ENCODE assay signal across 8 cellular contexts in genomic region chr1:61141288-61142044, GRCh38. TPM values are rescaled to one million over a fixed set of nuclear protein-coding genes. Genes with fewer than 3 reads are reported as not detected.
DNase-seq lines count a peak whose midpoint lies in the region; ATAC-seq and TF ChIP-seq lines count a peak whose summit lies in the region.
"Had no signal": no experiment of that assay in that cellular context is flagged by ENCODE, and none has a peak within 500 bp of the region (broad histone marks: within the 10 kb centered on the region; RNA-seq: fewer than 3 reads in every experiment).

No MANE protein-coding gene starts in this region.

- H3K9me3 Mint-ChIP-seq in stimulated activated naive B cell treated with anti-CD40 and anti-IgM and Interleukin-4, amounts not matched to agents 10 μg/mL and 1 μg/mL and 100 μg/mL, for 72 hours = no peaks in the 10 kb centered on the region
- H3K9me3 Mint-ChIP-seq: neural crest cell had no signal

- H3K9me3 ChIP-seq in thoracic aorta = no peaks in the 10 kb centered on the region

- peak; percentile 73 for DNase-seq in LoVo (ENCODE audit: low spot score)
- peak; percentile 72 for DNase-seq in SHP77 (lab: John Stamatoyannopoulos, UW)
- DNase-seq in fibroblast of peridontal ligament (ENCODE audit: extremely low read depth) = peak; percentile 46
- no peak for DNase-seq in thoracic aorta (ENCODE audit: low spot score)
- DNase-seq in stimulated activated naive B cell treated with anti-CD40 and anti-IgM and Interleukin-4, amounts not matched to agents 10 μg/mL and 1 μg/mL and 100 μg/mL, for 72 hours = no peak

- no peaks in the 10 kb centered on the region for H3K27me3 Mint-ChIP-seq in stimulated activated naive B cell treated with anti-CD40 and anti-IgM and Interleukin-4, amounts not matched to agents 10 μg/mL and 1 μg/mL and 100 μg/mL, for 72 hours

- no peaks in the 10 kb centered on the region for H3K27me3 ChIP-seq in thoracic aorta (replicated peaks; ENCODE audit: insufficient read depth)

- no peaks in the 10 kb centered on the region for H3K36me3 ChIP-seq in thoracic aorta

- no peaks in the 10 kb centered on the region for H3K36me3 Mint-ChIP-seq in stimulated activated naive B cell treated with anti-CD40 and anti-IgM and Interleukin-4, amounts not matched to agents 10 μg/mL and 1 μg/mL and 100 μg/mL, for 72 hours

- H3K4me1 Mint-ChIP-seq in stimulated activated naive B cell treated with anti-CD40 and anti-IgM and Interleukin-4, amounts not matched to agents 10 μg/mL and 1 μg/mL and 100 μg/mL, for 72 hours = no peaks in the 10 kb centered on the region
- H3K4me1 Mint-ChIP-seq: neural crest cell had no signal

- H3K27ac Mint-ChIP-seq in stimulated activated naive B cell treated with anti-CD40 and anti-IgM and Interleukin-4, amounts not matched to agents 10 μg/mL and 1 μg/mL and 100 μg/mL, for 72 hours = no peak overlapping the region

- H3K4me1 ChIP-seq in thoracic aorta (ENCODE audit: control insufficient read depth in 1 of 2, low read depth in 2 of 2) = peaks cover 30 to 91% of the 10 kb centered on the region in 2 donors

- H3K27ac ChIP-seq in thoracic aorta = peak overlapping the region; percentile 77 to 80

- peak overlapping the region; percentile 20 for H3K4me3 ChIP-seq in thoracic aorta

- ATAC-seq in thoracic aorta (ENCODE audit: insufficient number of reproducible peaks, low FRiP score, low read depth) (no peak), GM18867 (IDR thresholded peaks at IDR 0.05; ENCODE audit: unreplicated experiment) (no peak), GM21529 (IDR thresholded peaks at IDR 0.05; ENCODE audit: unreplicated experiment) (no peak)
- no peak for ATAC-seq in stimulated activated naive B cell treated with anti-CD40 and anti-IgM and Interleukin-4, amounts not matched to agents 10 μg/mL and 1 μg/mL and 100 μg/mL, for 72 hours (replicated peaks)

- H3K4me3 Mint-ChIP-seq in stimulated activated naive B cell treated with anti-CD40 and anti-IgM and Interleukin-4, amounts not matched to agents 10 μg/mL and 1 μg/mL and 100 μg/mL, for 72 hours = no peak overlapping the region
- H3K4me3 Mint-ChIP-seq: neural crest cell had no signal

- TF ChIP-seq CTCF in thoracic aorta (IDR thresholded peaks at IDR 0.05) = no peak

RNA-seq across cellular contexts. Expression of gene NFIA, which starts 59.1 kb away (rescaled TPM):
- total RNA-seq in thoracic aorta = 100 to 1,000 TPM in 1 of 2 donors, 10 to 100 TPM in 1; 99.8 to 118 TPM

Comparison
In these comparisons a context has a peak if more than half of its experiments do, and no peak if none do; other contexts are left out.
1. DNase-seq: peak in LoVo (single experiment), SHP77 (2 of 2) and fibroblast of peridontal ligament (single experiment); none in thoracic aorta (single experiment) and stimulated activated naive B cell treated with anti-CD40 and anti-IgM and Interleukin-4, amounts not matched to agents 10 μg/mL and 1 μg/mL and 100 μg/mL, for 72 hours (single experiment).